ENCODE assay signal across 24 cellular contexts in the genomic region with DNA sequence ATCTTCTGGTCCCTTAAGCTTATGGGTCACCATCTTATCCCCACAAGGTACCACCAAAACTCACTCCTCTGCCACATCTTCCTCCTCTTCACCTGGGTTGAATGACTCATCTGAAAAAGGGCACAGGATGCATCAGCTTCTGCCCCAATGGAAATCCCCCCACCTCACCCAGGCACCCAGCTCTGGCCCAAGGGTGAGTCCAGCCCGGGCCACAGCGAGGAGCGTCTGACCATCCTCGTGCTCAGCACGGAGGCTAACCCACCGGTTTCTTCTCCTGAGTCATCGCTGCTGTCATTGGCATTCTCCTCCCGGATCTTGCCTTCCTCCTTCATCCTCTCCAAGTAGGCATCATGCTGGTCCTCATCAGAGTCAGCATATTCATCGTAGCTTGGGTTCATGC. TPM values are rescaled to one million over a fixed set of nuclear protein-coding genes. Genes with fewer than 3 reads are reported as not detected.
DNase-seq lines count a peak whose midpoint lies in the region; ATAC-seq, FAIRE-seq and TF ChIP-seq lines count a peak whose summit lies in the region.
"Had no signal": no experiment of that assay in that cellular context is flagged by ENCODE, and none has a peak within 500 bp of the region (broad histone marks: within the 10 kb centered on the region; RNA-seq: fewer than 3 reads in every experiment).

No MANE protein-coding gene starts in this region.

- H3K9me3 ChIP-seq in T-helper 17 cell (ENCODE audit: control insufficient read depth, low read length, poor library complexity, severe bottlenecking) (no peaks in the 10 kb centered on the region), GM12878 (replicated peaks; ENCODE audit: control insufficient read depth, insufficient read depth, low read length) (no peaks in the 10 kb centered on the region)
- H3K9me3 ChIP-seq: SJSA1, suprapubic skin, uterus had no signal

- peak; percentile 14 for DNase-seq in activated naive CD4-positive, alpha-beta T cell treated with Interleukin-2 at 50 U/mL for 16 hours
- no peak for DNase-seq in activated naive CD4-positive, alpha-beta T cell (lab: John Stamatoyannopoulos, UW)
- DNase-seq in T-helper 17 cell (no peak), GM12878 (ENCODE audit: low read depth, low spot score) (no peak), RCC 7860 (ENCODE audit: low spot score) (no peak)
- DNase-seq in stimulated activated naive CD8-positive, alpha-beta T cell treated with anti-CD3 and anti-CD28 coated beads, Interleukin-15, Interleukin-2, amounts not matched to agents 100 U/mL and 50 U/mL, for 24 hours, result peak; percentile 37
- DNase-seq: activated CD4-positive, alpha-beta T cell treated with anti-CD3 and anti-CD28 coated beads, Interleukin-2, amount 50 U/mL, for 1 hour; C1 segment of cervical spinal cord; glutamatergic neuron; IMR-90; mammary epithelial cell; MM.1S; NCI-H1436 treated with DMSO at 0.1 percent for 48 hours; NCI-H510A treated with DMSO at 0.1 percent for 48 hours; T-helper 1 cell; uterus had no signal

- no peak for TF ChIP-seq CTCF in GM12878 (IDR thresholded peaks at IDR 0.05 in 2 of 3, conservative IDR thresholded peaks at IDR 0.05 in 1 of 3; ENCODE audit: control insufficient read depth in 2 of 3, extremely low read depth in 1 of 3, insufficient read depth in 1 of 3, low read depth in 3 of 3, low read length in 3 of 3)

- no peak for TF ChIP-seq EP300 in GM12878 (IDR thresholded peaks at IDR 0.05; ENCODE audit: borderline replicate concordance in 1 of 2, control insufficient read depth in 1 of 2, low read depth in 2 of 2, low read length in 2 of 2)

- BruUV-seq in GM12878 (replicated peaks; lab: Mats Ljungman, UMichigan), result no TSS peak

- TF ChIP-seq RAD21 in GM12878 (IDR thresholded peaks at IDR 0.05; ENCODE audit: insufficient read depth, low read depth, low read length), result no peak

- no peaks in the 10 kb centered on the region for H3K27me3 ChIP-seq in GM12878 (replicated peaks in 1 of 2; ENCODE audit: control insufficient read depth in 2 of 2, insufficient read depth in 2 of 2, low read length in 1 of 2)
- H3K27me3 ChIP-seq: cardiac muscle cell, SJSA1, suprapubic skin, uterus had no signal

- H2AFZ ChIP-seq in GM12878 (ENCODE audit: control insufficient read depth, low read depth, low read length), result no peak overlapping the region

- POLR2A ChIA-PET in GM12878 (lab: Charles Lee), result no interaction called here

- peaks cover 34 to 35% of the 10 kb centered on the region in 2 experiments for H3K36me3 ChIP-seq in GM12878 (ENCODE audit: control insufficient read depth in 2 of 2, insufficient read depth in 2 of 2, low read length in 1 of 2)
- H3K36me3 ChIP-seq: uterus had no signal

- no peak overlapping the region for H3K4me3 ChIP-seq in GM12878
- H3K4me3 ChIP-seq: cardiac muscle cell, SJSA1, suprapubic skin, uterus had no signal

- no peaks in the 10 kb centered on the region for H3K27me3 Mint-ChIP-seq in T-helper 17 cell

- TF ChIP-seq POLR2A in GM12878 (IDR thresholded peaks at IDR 0.05; ENCODE audit: low read depth, low read length), result no peak

- SMC1A ChIA-PET in GM12878 (lab: Charles Lee; ENCODE audit: uncharacterized antibody, unreplicated experiment), result no interaction called here

- CTCF ChIA-PET in GM12878 (lab: Yijun Ruan, JAX), result interaction anchor here (0.6 kb wide), 1 partner anchor 128 kb away, joined by 3 read pairs; no protein-coding TSS in a partner anchor

- H3K79me2 ChIP-seq in GM12878 (ENCODE audit: control insufficient read depth, insufficient read depth, low read length), result peaks cover 19% of the 10 kb centered on the region

- H3K4me1 ChIP-seq in GM12878 (ENCODE audit: control insufficient read depth, insufficient read depth, low read length), result peaks cover 18% of the 10 kb centered on the region

- H3K4me1 Mint-ChIP-seq in T-helper 17 cell, result peaks cover 41% of the 10 kb centered on the region

- peak overlapping the region; percentile 69 for H3K27ac Mint-ChIP-seq in T-helper 17 cell

- H3K4me2 ChIP-seq in GM12878 (ENCODE audit: control insufficient read depth, insufficient read depth), result no peak overlapping the region

- 40% methylated on average over 9 of the region's 9 CpGs for WGBS in GM12878 (ENCODE audit: insufficient coverage, insufficient replicate concordance, low lambda C conversion rate, missing lambda C conversion rate)

- no peak overlapping the region for H3K4me3 Mint-ChIP-seq in T-helper 17 cell

- RAD21 ChIA-PET in GM12878 (lab: Charles Lee; ENCODE audit: unreplicated experiment), result no interaction called here

- in situ Hi-C loops in GM12878 (cut with MboI), result loop anchor here (25.0 kb wide), 2 partner anchors 1182 to 1257 kb away; partner anchors contain the start of genes LPXN, OR5B21 and ZFP91

- FAIRE-seq in GM12878 (lab: Jason Lieb, UNC) (peak; percentile 13), RCC 7860 (lab: Jason Lieb, UNC) (no peak)
- FAIRE-seq: H54 had no signal

- H3K36me3 Mint-ChIP-seq in T-helper 17 cell (ENCODE audit: low read depth), result peaks cover 11% of the 10 kb centered on the region

- no peak overlapping the region for H3K27ac ChIP-seq in GM12878 (ENCODE audit: control insufficient read depth, insufficient read depth)
- H3K27ac ChIP-seq: cardiac muscle cell, SJSA1, suprapubic skin, uterus had no signal

- intact Hi-C loops in GM12878 (cut with micrococcal nuclease; ENCODE audit: unreplicated experiment), result no loop called here

- ATAC-seq in T-helper 17 cell (no peak), GM12878 (peak; percentile 18), HG03175 (IDR thresholded peaks at IDR 0.05; ENCODE audit: unreplicated experiment) (no peak), HG03457 (IDR thresholded peaks at IDR 0.05; ENCODE audit: unreplicated experiment) (no peak)
- peak; percentile 61 for ATAC-seq in stimulated activated naive CD8-positive, alpha-beta T cell treated with anti-CD3 and anti-CD28 coated beads, Interleukin-15, Interleukin-2, amounts not matched to agents 100 U/mL and 50 U/mL, for 24 hours

- H4K20me1 ChIP-seq in GM12878 (ENCODE audit: control insufficient read depth, insufficient read depth), result no peaks in the 10 kb centered on the region

- H3K9ac ChIP-seq in GM12878 (ENCODE audit: control insufficient read depth, insufficient read depth, low read length), result no peak overlapping the region

RNA-seq across cellular contexts. Expression of gene TNKS1BP1, which starts 5.3 kb away (rescaled TPM):
- total RNA-seq in T-helper 17 cell (10 to 100 TPM in 1 of 2 donors, 1 to 10 TPM in 1; 8.7 to 16.2 TPM), GM12878 (2014; rRNA removed) (4.8 and 5.6 TPM in 2 replicates), GM12878 (2014; rRNA removed; fragmentation: Illumina TruSeq; extraction: Trizol) (2.2 and 3.1 TPM in 2 replicates), GM12878 (2021) (12.5 and 15.8 TPM in 2 replicates)
- total RNA-seq in GM12878 (2013; cell fraction: nucleolus; rRNA removed), result 26.1 and 29.2 TPM in 2 replicates
- polyA plus RNA-seq in GM12878 (2011; ENCODE audit: low read depth), result 6.7 TPM
- polyA plus RNA-seq in GM12878 (2011; rRNA removed) (3.5 and 4.4 TPM in 2 replicates), GM12878 (2014; fragmentation: Illumina TruSeq; extraction: Trizol) (4.9 and 7.3 TPM in 2 replicates), GM12878 (2014; fragmentation: Nextera tagmentation; extraction: Ambion mirVana) (under 1 TPM; 0.26 to 0.47 TPM), GM12878 (2014; rRNA removed) (5.2 and 6.8 TPM in 2 replicates), GM12878 (2016; fragmentation: Nextera tagmentation; extraction: Ambion mirVana) (1 to 10 TPM; 2.1 to 4.1 TPM)
- 3.9 and 5.5 TPM in 2 replicates for polyA plus RNA-seq in GM12878 (2011; cell fraction: cytosol; rRNA removed)
- 16.4 and 20.4 TPM in 2 replicates for polyA plus RNA-seq in GM12878 (2011; cell fraction: nucleus; rRNA removed)
- polyA plus RNA-seq in GM12878 (2012), result 8.7 and 9.5 TPM in 2 replicates
- polyA minus RNA-seq in GM12878 (2011; rRNA and poly(A)+ RNA removed), result 6.2 and 10.0 TPM in 2 replicates
- 4.8 and 5.5 TPM in 2 replicates for polyA minus RNA-seq in GM12878 (2011; cell fraction: cytosol; rRNA and poly(A)+ RNA removed)
- 1.8 and 4.4 TPM in 2 replicates for polyA minus RNA-seq in GM12878 (2011; cell fraction: nucleus; rRNA and poly(A)+ RNA removed)

RNA-seq across cellular contexts. Expression of gene SSRP1, which starts 5.7 kb away (rescaled TPM):
- total RNA-seq in T-helper 17 cell (10 to 100 TPM; 46.4 to 47.2 TPM), GM12878 (2014; rRNA removed) (130 and 132 TPM in 2 replicates), GM12878 (2014; rRNA removed; fragmentation: Illumina TruSeq; extraction: Trizol) (188 and 207 TPM in 2 replicates), GM12878 (2021) (174 and 183 TPM in 2 replicates)
- total RNA-seq in GM12878 (2013; cell fraction: nucleolus; rRNA removed), result 23.8 and 30.4 TPM in 2 replicates
- polyA plus RNA-seq in GM12878 (2011; ENCODE audit: low read depth), result 84.5 TPM
- polyA plus RNA-seq in GM12878 (2011; rRNA removed) (135 and 217 TPM in 2 replicates), GM12878 (2014; fragmentation: Illumina TruSeq; extraction: Trizol) (279 and 333 TPM in 2 replicates), GM12878 (2014; fragmentation: Nextera tagmentation; extraction: Ambion mirVana) (100 to 1,000 TPM in 1 of 2 experiments, 10 to 100 TPM in 1; 74.3 to 119 TPM), GM12878 (2014; rRNA removed) (143 and 145 TPM in 2 replicates), GM12878 (2016; fragmentation: Nextera tagmentation; extraction: Ambion mirVana) (10 to 100 TPM; 73.6 to 79.6 TPM)
- polyA plus RNA-seq in GM12878 (2011; cell fraction: cytosol; rRNA removed), result 273 and 353 TPM in 2 replicates
- polyA plus RNA-seq in GM12878 (2011; cell fraction: nucleus; rRNA removed), result 125 and 155 TPM in 2 replicates
- polyA plus RNA-seq in GM12878 (2012), result 96.1 and 99.1 TPM in 2 replicates
- polyA minus RNA-seq in GM12878 (2011; rRNA and poly(A)+ RNA removed), result 215 and 222 TPM in 2 replicates
- 62.8 and 96.7 TPM in 2 replicates for polyA minus RNA-seq in GM12878 (2011; cell fraction: cytosol; rRNA and poly(A)+ RNA removed)
- polyA minus RNA-seq in GM12878 (2011; cell fraction: nucleus; rRNA and poly(A)+ RNA removed), result 25.4 and 36.8 TPM in 2 replicates

RNA-seq across cellular contexts. Expression of gene P2RX3, which starts 8.1 kb away (rescaled TPM):
- total RNA-seq in T-helper 17 cell (not detected), GM12878 (2014; rRNA removed) (not detected in 2 replicates), GM12878 (2014; rRNA removed; fragmentation: Illumina TruSeq; extraction: Trizol) (not detected in 2 replicates), GM12878 (2021) (not detected in 2 replicates)
- total RNA-seq in GM12878 (2013; cell fraction: nucleolus; rRNA removed), result not detected in 2 replicates
- not detected for polyA plus RNA-seq in GM12878 (2011; ENCODE audit: low read depth)
- polyA plus RNA-seq in GM12878 (2011; rRNA removed) (0.05 TPM in 1 of 2 replicates, not detected in the other), GM12878 (2014; fragmentation: Illumina TruSeq; extraction: Trizol) (not detected in 2 replicates), GM12878 (2014; fragmentation: Nextera tagmentation; extraction: Ambion mirVana) (not detected), GM12878 (2014; rRNA removed) (0.12 TPM in 1 of 2 replicates, not detected in the other), GM12878 (2016; fragmentation: Nextera tagmentation; extraction: Ambion mirVana) (not detected)
- 0.03 TPM in 2 replicates for polyA plus RNA-seq in GM12878 (2011; cell fraction: cytosol; rRNA removed)
- 0.07 TPM in 1 of 2 replicates, not detected in the other for polyA plus RNA-seq in GM12878 (2011; cell fraction: nucleus; rRNA removed)
- polyA plus RNA-seq in GM12878 (2012), result not detected in 2 replicates
- not detected in 2 replicates for polyA minus RNA-seq in GM12878 (2011; rRNA and poly(A)+ RNA removed)
- not detected in 2 replicates for polyA minus RNA-seq in GM12878 (2011; cell fraction: cytosol; rRNA and poly(A)+ RNA removed)
- polyA minus RNA-seq in GM12878 (2011; cell fraction: nucleus; rRNA and poly(A)+ RNA removed), result not detected in 2 replicates
- total RNA-seq: IMR-90, mammary epithelial cell, omental fat pad, SJSA1, suprapubic skin had no signal
- polyA plus RNA-seq: AG04450, IMR-90, mammary epithelial cell had no signal

RNA-seq across cellular contexts. Expression of gene PRG3, which starts 50.9 kb away (rescaled TPM):
- total RNA-seq in T-helper 17 cell, result not detected
- not detected in 2 replicates for total RNA-seq in GM12878 (2013; cell fraction: nucleolus; rRNA removed)
- total RNA-seq in GM12878 (2014; rRNA removed), result not detected in 2 replicates
- not detected in 2 replicates for total RNA-seq in GM12878 (2014; rRNA removed; fragmentation: Illumina TruSeq; extraction: Trizol)
- not detected in 2 replicates for total RNA-seq in GM12878 (2021)
- polyA plus RNA-seq in GM12878 (2011; ENCODE audit: low read depth), result not detected
- not detected in 2 replicates for polyA plus RNA-seq in GM12878 (2011; rRNA removed)
- polyA plus RNA-seq in GM12878 (2011; cell fraction: cytosol; rRNA removed), result not detected in 2 replicates
- not detected in 2 replicates for polyA plus RNA-seq in GM12878 (2011; cell fraction: nucleus; rRNA removed)
- not detected in 2 replicates for polyA plus RNA-seq in GM12878 (2012)
- not detected in 2 replicates for polyA plus RNA-seq in GM12878 (2014; fragmentation: Illumina TruSeq; extraction: Trizol)
- polyA plus RNA-seq in GM12878 (2014; fragmentation: Nextera tagmentation; extraction: Ambion mirVana), result not detected
- not detected in 2 replicates for polyA plus RNA-seq in GM12878 (2014; rRNA removed)
- not detected for polyA plus RNA-seq in GM12878 (2016; fragmentation: Nextera tagmentation; extraction: Ambion mirVana)
- not detected in 2 replicates for polyA minus RNA-seq in GM12878 (2011; rRNA and poly(A)+ RNA removed)
- polyA minus RNA-seq in GM12878 (2011; cell fraction: cytosol; rRNA and poly(A)+ RNA removed), result not detected in 2 replicates
- not detected in 2 replicates for polyA minus RNA-seq in GM12878 (2011; cell fraction: nucleus; rRNA and poly(A)+ RNA removed)
- total RNA-seq: cardiac muscle cell, IMR-90, mammary epithelial cell, omental fat pad, SJSA1, suprapubic skin, uterus had no signal
- polyA plus RNA-seq: AG04450, cardiac muscle cell, IMR-90, mammary epithelial cell had no signal

Comparison
In these comparisons a context has a peak if more than half of its experiments do, and no peak if none do; other contexts are left out.
1. DNase-seq: peak in activated naive CD4-positive, alpha-beta T cell treated with Interleukin-2 at 50 U/mL for 16 hours (single experiment) and stimulated activated naive CD8-positive, alpha-beta T cell treated with anti-CD3 and anti-CD28 coated beads, Interleukin-15, Interleukin-2, amounts not matched to agents 100 U/mL and 50 U/mL, for 24 hours (single experiment); none in activated naive CD4-positive, alpha-beta T cell (0 of 4), T-helper 17 cell (0 of 3), GM12878 (single experiment) and RCC 7860 (single experiment).
2. ATAC-seq: peak in GM12878 (single experiment) and stimulated activated naive CD8-positive, alpha-beta T cell treated with anti-CD3 and anti-CD28 coated beads, Interleukin-15, Interleukin-2, amounts not matched to agents 100 U/mL and 50 U/mL, for 24 hours (single experiment); none in T-helper 17 cell (single experiment), HG03175 (single experiment) and HG03457 (single experiment).